Comparison of ENCODE assay signal across 21 cellular contexts in genomic region chr11:100833276-100833675, GRCh38.
DNase-seq lines count a peak whose midpoint lies in the region; TF ChIP-seq lines count a peak whose summit lies in the region.
"Had no signal": no experiment of that assay in that cellular context is flagged by ENCODE, and none has a peak within 500 bp of the region (broad histone marks: within the 10 kb centered on the region; RNA-seq: fewer than 3 reads in every experiment).

No MANE protein-coding gene starts in this region.

- H3K4me1 ChIP-seq in smooth muscle cell (ENCODE audit: low read depth) (peaks cover 31% of the 10 kb centered on the region), sigmoid colon (peaks cover 0 to 32% (median 18%) of the 10 kb centered on the region in 4 donors)

- H3K27ac ChIP-seq in smooth muscle cell (ENCODE audit: low read depth) = peak overlapping the region; percentile 62
- no peak overlapping the region for H3K27ac ChIP-seq in sigmoid colon
- H3K27ac ChIP-seq: 22Rv1, KMS-11, SJSA1 had no signal

- H3K9me3 ChIP-seq in smooth muscle cell (replicated peaks; ENCODE audit: low read depth) = no peaks in the 10 kb centered on the region
- H3K9me3 ChIP-seq in sigmoid colon = no peaks in the 10 kb centered on the region
- H3K9me3 ChIP-seq: SJSA1 had no signal

- no peak overlapping the region for H3K4me3 ChIP-seq in epithelial cell of esophagus (ENCODE audit: low read length)
- no peak overlapping the region for H3K4me3 ChIP-seq in smooth muscle cell
- no peak overlapping the region for H3K4me3 ChIP-seq in sigmoid colon
- H3K4me3 ChIP-seq: GM23338, SJSA1 had no signal

- TF ChIP-seq EP300 in sigmoid colon (IDR thresholded peaks at IDR 0.05) = no peak

- DNase-seq in NCI-H2171 treated with DMSO at 0.1 percent for 48 hours (lab: John Stamatoyannopoulos, UW) (peak; percentile 17), NCI-H2171 (lab: John Stamatoyannopoulos, UW) (no peak), epithelial cell of esophagus (ENCODE audit: low read depth) (peak; percentile 38), kidney tubule cell (ENCODE audit: low spot score) (peak; percentile 29), smooth muscle cell (lab: John Stamatoyannopoulos, UW; ENCODE audit: unreplicated experiment) (no peak), GM13976 (ENCODE audit: low spot score) (no peak), DMS114 treated with DMSO at 0.1 percent for 48 hours (lab: John Stamatoyannopoulos, UW; ENCODE audit: unreplicated experiment) (no peak), sigmoid colon (no peak)
- DNase-seq: Calu3, DMS153, DND-41, H9, MM.1S, NCI-H1694, NCI-H2029 treated with DMSO at 0.1 percent for 48 hours, NCI-H524 treated with DMSO at 0.1 percent for 48 hours, NCI-H774 had no signal

- TF ChIP-seq CTCF in epithelial cell of esophagus (IDR thresholded peaks at IDR 0.05; ENCODE audit: insufficient read depth, low read depth, low read length, missing control alignments) = no peak
- no peak for TF ChIP-seq CTCF in smooth muscle cell (IDR thresholded peaks at IDR 0.05; ENCODE audit: borderline replicate concordance, insufficient read depth, poor library complexity, severe bottlenecking)
- no peak for TF ChIP-seq CTCF in GM13976 (IDR thresholded peaks at IDR 0.05; ENCODE audit: borderline replicate concordance, control extremely low read depth, extremely low read depth, insufficient read depth, missing control alignments)
- TF ChIP-seq CTCF in sigmoid colon (IDR thresholded peaks at IDR 0.05) = no peak

- peaks cover 65% of the 10 kb centered on the region for H3K79me2 ChIP-seq in smooth muscle cell (ENCODE audit: low read depth)

- peaks cover 9% of the 10 kb centered on the region for H3F3A ChIP-seq in smooth muscle cell (ENCODE audit: low read depth)

- in situ Hi-C loops in GM13976 (cut with MboI; ENCODE audit: low sequenced_read_pairs, unreplicated experiment) = no loop called here

- H3K36me3 ChIP-seq in smooth muscle cell (ENCODE audit: low read depth) (no peaks in the 10 kb centered on the region), sigmoid colon (no peaks in the 10 kb centered on the region)
- H3K36me3 ChIP-seq: SJSA1 had no signal

- H3K9ac ChIP-seq in smooth muscle cell (ENCODE audit: low read depth) = no peak overlapping the region
- H3K9ac ChIP-seq: KMS-11 had no signal

- no peak for TF ChIP-seq POLR2A in sigmoid colon (IDR thresholded peaks at IDR 0.05)

- H4K20me1 ChIP-seq in smooth muscle cell (ENCODE audit: low read depth) = no peaks in the 10 kb centered on the region

- H3K4me2 ChIP-seq in smooth muscle cell = peak overlapping the region; percentile 24
- H3K4me2 ChIP-seq: GM23338, KMS-11 had no signal

- H3K27me3 ChIP-seq in smooth muscle cell (ENCODE audit: low read depth) = no peaks in the 10 kb centered on the region
- H3K27me3 ChIP-seq in sigmoid colon = no peaks in the 10 kb centered on the region
- H3K27me3 ChIP-seq: SJSA1 had no signal

- no peak overlapping the region for H2AFZ ChIP-seq in smooth muscle cell (ENCODE audit: low read depth)
- H2AFZ ChIP-seq: GM23338 had no signal

- intact Hi-C loops in sigmoid colon (cut with DNase I) = no loop called here

Comparison
In these comparisons a context has a peak if more than half of its experiments do, and no peak if none do; other contexts are left out.
1. DNase-seq: peak in NCI-H2171 treated with DMSO at 0.1 percent for 48 hours (single experiment), epithelial cell of esophagus (single experiment) and kidney tubule cell (single experiment); none in NCI-H2171 (single experiment), smooth muscle cell (single experiment), GM13976 (single experiment), DMS114 treated with DMSO at 0.1 percent for 48 hours (single experiment) and sigmoid colon (single experiment).